12 cellular contexts compared by ENCODE assay signal in genomic region chrX:1420371-1420770, GRCh38. TPM values are rescaled to one million over a fixed set of nuclear protein-coding genes. Genes with fewer than 3 reads are reported as not detected.
A peak's percentile ranks its signal among the peaks of the same experiment; 100 is the strongest.
DNase-seq lines count a peak whose midpoint lies in the region; ATAC-seq and TF ChIP-seq lines count a peak whose summit lies in the region.
"Had no signal": no experiment of that assay in that cellular context is flagged by ENCODE, and none has a peak within 500 bp of the region (broad histone marks: within the 10 kb centered on the region; RNA-seq: fewer than 3 reads in every experiment).

No MANE protein-coding gene starts in this region.

- H3K9me3 Mint-ChIP-seq in activated naive CD4-positive, alpha-beta T cell treated with anti-CD3 and anti-CD28 coated beads, Interleukin-2, amount 50 U/mL, for 24 hours: peaks cover 6% of the 10 kb centered on the region
- peaks cover 20 to 22% of the 10 kb centered on the region in 2 donors for H3K9me3 Mint-ChIP-seq in stimulated activated naive CD8-positive, alpha-beta T cell treated with anti-CD3 and anti-CD28 coated beads, Interleukin-15, amount 100 ng/mL, for 72 hours

- H3K9me3 ChIP-seq in SU-DHL-6 (ENCODE audit: insufficient read depth, low read length): no peaks in the 10 kb centered on the region
- H3K9me3 ChIP-seq in PC-9 (ENCODE audit: insufficient read depth, low read depth): 0 out of 2 replicates have a peak, but pooled peaks cover 6% of the 10 kb centered on the region

- no peaks in the 10 kb centered on the region for H3K9me2 ChIP-seq in SU-DHL-6 (replicated peaks; ENCODE audit: insufficient read depth, low read length)
- no peaks in the 10 kb centered on the region for H3K9me2 ChIP-seq in PC-9 (ENCODE audit: insufficient read depth)

- H3K4me2 ChIP-seq in SU-DHL-6 (ENCODE audit: low read depth, low read length, poor library complexity, severe bottlenecking): no peak overlapping the region
- no peak overlapping the region for H3K4me2 ChIP-seq in PC-9

- no peaks in the 10 kb centered on the region for H3K27me3 Mint-ChIP-seq in activated naive CD4-positive, alpha-beta T cell treated with anti-CD3 and anti-CD28 coated beads, Interleukin-2, amount 50 U/mL, for 24 hours
- H3K27me3 Mint-ChIP-seq in stimulated activated naive CD8-positive, alpha-beta T cell treated with anti-CD3 and anti-CD28 coated beads, Interleukin-15, amount 100 ng/mL, for 72 hours: no peaks in the 10 kb centered on the region

- no peaks in the 10 kb centered on the region for H3F3A ChIP-seq in SU-DHL-6 (ENCODE audit: insufficient read depth)
- peaks cover 27% of the 10 kb centered on the region; the same call in 1 of the 2 replicates for H3F3A ChIP-seq in PC-9 (ENCODE audit: insufficient read depth, low read depth)

- H3K27me3 ChIP-seq in SU-DHL-6 (ENCODE audit: low read length) (no peaks in the 10 kb centered on the region), PC-9 (ENCODE audit: insufficient read depth, low read depth) (no peaks in the 10 kb centered on the region)
- H3K27me3 ChIP-seq: MG63 had no signal

- H3K36me3 ChIP-seq in SU-DHL-6 (ENCODE audit: low read length): 0 out of 2 replicates have a peak, but pooled peaks cover 2% of the 10 kb centered on the region
- H3K36me3 ChIP-seq in PC-9 (ENCODE audit: low read depth): 0 out of 2 replicates have a peak, but pooled peaks cover 8% of the 10 kb centered on the region

- H3K79me2 ChIP-seq in SU-DHL-6 (ENCODE audit: insufficient read depth, low read length) (no peaks in the 10 kb centered on the region), PC-9 (ENCODE audit: low read depth) (no peaks in the 10 kb centered on the region)

- DNase-seq in activated naive CD4-positive, alpha-beta T cell treated with anti-CD3 and anti-CD28 coated beads, Interleukin-2, amount 50 U/mL, for 16 hours: no peak
- DNase-seq in left lobe of liver (ENCODE audit: low spot score) (no peak), GM20000 (ENCODE audit: low spot score) (no peak), PC-9 (no peak)
- no peak for DNase-seq in stimulated activated naive CD8-positive, alpha-beta T cell treated with anti-CD3 and anti-CD28 coated beads, Interleukin-15, amount 100 ng/mL, for 72 hours
- DNase-seq: activated gamma-delta T cell; MG63; stimulated activated CD4-positive, alpha-beta T cell treated with anti-CD3 and anti-CD28 coated beads, Interleukin-1b, Interleukin-23, amount 100 ng/mL, for 48 hours; SW 1271 had no signal

- ATAC-seq in left lobe of liver (peak; percentile 8), HG03159 (IDR thresholded peaks at IDR 0.05; ENCODE audit: unreplicated experiment) (no peak)
- peak; percentile 16 for ATAC-seq in stimulated activated naive CD8-positive, alpha-beta T cell treated with anti-CD3 and anti-CD28 coated beads, Interleukin-15, amount 100 ng/mL, for 72 hours

- peak overlapping the region; percentile 15 for H3K27ac Mint-ChIP-seq in activated naive CD4-positive, alpha-beta T cell treated with anti-CD3 and anti-CD28 coated beads, Interleukin-2, amount 50 U/mL, for 24 hours
- H3K27ac Mint-ChIP-seq in stimulated activated naive CD8-positive, alpha-beta T cell treated with anti-CD3 and anti-CD28 coated beads, Interleukin-15, amount 100 ng/mL, for 72 hours: peak overlapping the region in 1 of 2 donors; percentile 43

- H3K4me1 ChIP-seq in PC-9 (replicated peaks; ENCODE audit: insufficient read depth): no peaks in the 10 kb centered on the region

- H3K36me3 Mint-ChIP-seq in activated naive CD4-positive, alpha-beta T cell treated with anti-CD3 and anti-CD28 coated beads, Interleukin-2, amount 50 U/mL, for 24 hours: peaks cover 26% of the 10 kb centered on the region

- intact Hi-C loops in PC-9 (cut with micrococcal nuclease; ENCODE audit: unreplicated experiment): no loop called here

- no peak overlapping the region for H3K9ac ChIP-seq in SU-DHL-6 (ENCODE audit: low read length)

- no peaks in the 10 kb centered on the region for H4K20me1 ChIP-seq in SU-DHL-6 (ENCODE audit: low read depth, low read length)
- H4K20me1 ChIP-seq in PC-9 (ENCODE audit: insufficient read depth): no peaks in the 10 kb centered on the region

- TF ChIP-seq CTCF in SU-DHL-6 (IDR thresholded peaks at IDR 0.05; ENCODE audit: insufficient read depth, low read length, poor library complexity, severe bottlenecking) (no peak), GM20000 (IDR thresholded peaks at IDR 0.05; ENCODE audit: extremely low read depth, missing control alignments) (no peak), PC-9 (conservative IDR thresholded peaks at IDR 0.05) (no peak)

- no peaks in the 10 kb centered on the region for H3K4me1 Mint-ChIP-seq in activated naive CD4-positive, alpha-beta T cell treated with anti-CD3 and anti-CD28 coated beads, Interleukin-2, amount 50 U/mL, for 24 hours
- H3K4me1 Mint-ChIP-seq in stimulated activated naive CD8-positive, alpha-beta T cell treated with anti-CD3 and anti-CD28 coated beads, Interleukin-15, amount 100 ng/mL, for 72 hours: no peaks in the 10 kb centered on the region

- no peak overlapping the region for H2AFZ ChIP-seq in SU-DHL-6 (ENCODE audit: low read depth, low read length, severe bottlenecking)
- no peak overlapping the region for H2AFZ ChIP-seq in PC-9

- no TSS peak for BruUV-seq in PC-9 (replicated peaks; lab: Mats Ljungman, UMichigan)

- H3K4me3 ChIP-seq in SU-DHL-6 (ENCODE audit: insufficient read depth, low read length, poor library complexity, severe bottlenecking) (no peak overlapping the region), PC-9 (no peak overlapping the region)
- H3K4me3 ChIP-seq: MG63 had no signal

- no peak overlapping the region for H3K4me3 Mint-ChIP-seq in activated naive CD4-positive, alpha-beta T cell treated with anti-CD3 and anti-CD28 coated beads, Interleukin-2, amount 50 U/mL, for 24 hours
- H3K4me3 Mint-ChIP-seq in stimulated activated naive CD8-positive, alpha-beta T cell treated with anti-CD3 and anti-CD28 coated beads, Interleukin-15, amount 100 ng/mL, for 72 hours: no peak overlapping the region

- POLR2A ChIA-PET in PC-9 (lab: Charles Lee; ENCODE audit: unreplicated experiment): no interaction called here

- H3K27ac ChIP-seq in SU-DHL-6 (ENCODE audit: low read depth, low read length) (0 out of 2 replicates have a peak overlapping the region, but pooled peaks have one; percentile 20), PC-9 (no peak overlapping the region)

- CTCF ChIA-PET in PC-9 (lab: Charles Lee): no interaction called here

RNA-seq across cellular contexts. Expression of gene SLC25A6, which starts 28.5 kb away (rescaled TPM):
- total RNA-seq in left lobe of liver (55.9 TPM), PC-9 (2021) (178 and 212 TPM in 2 replicates)

RNA-seq across cellular contexts. Expression of gene ASMTL, which starts 32.3 kb away (rescaled TPM):
- total RNA-seq in left lobe of liver: 31.4 TPM
- 42.7 and 55.4 TPM in 2 replicates for total RNA-seq in PC-9 (2021)
